In genomic region chr10:130371686-130372085, GRCh38 we compare ENCODE assay signal across 23 cellular contexts.
A peak's percentile ranks its signal among the peaks of the same experiment; 100 is the strongest.
DNase-seq lines count a peak whose midpoint lies in the region; FAIRE-seq and TF ChIP-seq lines count a peak whose summit lies in the region.
"Had no signal": no experiment of that assay in that cellular context is flagged by ENCODE, and none has a peak within 500 bp of the region (broad histone marks: within the 10 kb centered on the region; RNA-seq: fewer than 3 reads in every experiment).

No MANE protein-coding gene starts in this region.

- no peak overlapping the region for H4K5ac ChIP-seq in H1 (ENCODE audit: insufficient read length, low read depth, low read length)

- H4K91ac ChIP-seq in H1 (replicated peaks; ENCODE audit: insufficient read length, low read length): no peak overlapping the region

- no peak overlapping the region for H3K4me2 ChIP-seq in H1 (ENCODE audit: insufficient read depth in 1 of 2, low read depth in 2 of 2, low read length in 2 of 2)
- H3K4me2 ChIP-seq: BLaER1 had no signal

- H3K27ac Mint-ChIP-seq in nephron progenitor cell: peak overlapping the region; percentile 40
- H3K27ac Mint-ChIP-seq: CD4-positive, alpha-beta T cell had no signal

- in situ Hi-C loops in G401 (cut with HindIII; ENCODE audit: low sequenced_read_pairs): no loop called here

- no peak for TF ChIP-seq POLR2A in H1 (IDR thresholded peaks at IDR 0.05; ENCODE audit: control extremely low read depth in 1 of 2, low read depth in 2 of 2, low read length in 2 of 2)

- H3K9me3 ChIP-seq in H1 (ENCODE audit: insufficient read depth in 2 of 2, low read depth in 1 of 2, low read length in 1 of 2): no peaks in the 10 kb centered on the region

- H2BK120ac ChIP-seq in H1 (replicated peaks; ENCODE audit: low read depth, low read length): no peak overlapping the region

- H3K36me3 ChIP-seq in H1 (ENCODE audit: control insufficient read depth in 2 of 4, insufficient read depth in 4 of 4, low read length in 3 of 4): no peaks in the 10 kb centered on the region
- H3K36me3 ChIP-seq: BLaER1 had no signal

- H3K79me2 ChIP-seq in H1 (ENCODE audit: control insufficient read depth in 1 of 2, insufficient read depth in 2 of 2, low read length in 2 of 2): no peaks in the 10 kb centered on the region

- no peak overlapping the region for H3K14ac ChIP-seq in H1 (ENCODE audit: insufficient read length)

- H3K23me2 ChIP-seq in H1 (ENCODE audit: low read depth, low read length): no peaks in the 10 kb centered on the region

- TF ChIP-seq CTCF in H1 (IDR thresholded peaks at IDR 0.05; ENCODE audit: control extremely low read depth in 1 of 3, insufficient read depth in 1 of 3, low read depth in 1 of 3, low read length in 3 of 3): no peak
- TF ChIP-seq CTCF in nephron progenitor cell (IDR thresholded peaks at IDR 0.05): no peak
- TF ChIP-seq CTCF in GM10266 (IDR thresholded peaks at IDR 0.05; ENCODE audit: control insufficient read depth, insufficient read depth, low read depth, missing control alignments): no peak

- TF ChIP-seq EP300 in H1 (IDR thresholded peaks at IDR 0.05; ENCODE audit: borderline replicate concordance in 1 of 2, low read depth in 2 of 2, low read length in 2 of 2): no peak

- no peak overlapping the region for H2BK5ac ChIP-seq in H1 (ENCODE audit: low read depth, low read length)

- CTCF ChIA-PET in H1 (lab: Charles Lee; ENCODE audit: partially characterized antibody): interaction anchor here (1.8 to 2.0 kb wide), 2 partner anchors 31 to 51 kb away, joined by 5 read pairs; no protein-coding TSS in a partner anchor

- H3K4me3 Mint-ChIP-seq in nephron progenitor cell: no peak overlapping the region
- H3K4me3 Mint-ChIP-seq: CD4-positive, alpha-beta T cell had no signal

- H3K4me1 Mint-ChIP-seq in nephron progenitor cell: peaks cover 17% of the 10 kb centered on the region

- H3K79me1 ChIP-seq in H1 (ENCODE audit: low read depth, low read length): no peaks in the 10 kb centered on the region

- H2AFZ ChIP-seq in H1 (ENCODE audit: low read length): peak overlapping the region; percentile 34; the same call in 1 of the 2 replicates

- H3K23ac ChIP-seq in H1 (ENCODE audit: insufficient read length): no peak overlapping the region

- H3K27ac ChIP-seq in H1 (ENCODE audit: low read depth, low read length): no peak overlapping the region
- H3K27ac ChIP-seq: 22Rv1, BLaER1, RWPE1 had no signal

- H3K9ac ChIP-seq in H1 (replicated peaks in 1 of 4; ENCODE audit: extremely low read depth in 1 of 4, low read depth in 3 of 4, low read length in 3 of 4): no peak overlapping the region
- H3K9ac ChIP-seq: BLaER1 had no signal

- H3K27me3 ChIP-seq in H1 (replicated peaks in 1 of 4; ENCODE audit: control insufficient read depth in 3 of 4, extremely low read depth in 1 of 4, insufficient read depth in 3 of 4, low read length in 3 of 4): no peaks in the 10 kb centered on the region
- H3K27me3 ChIP-seq: BLaER1 had no signal

- H3K36me3 Mint-ChIP-seq in nephron progenitor cell (ENCODE audit: low read depth): no peaks in the 10 kb centered on the region

- 90% methylated on average over 16 of the region's 16 CpGs; no CpG with 5 or more reads in 1 of the 2 experiments for WGBS in H1 (ENCODE audit: extremely low coverage in 1 of 2, insufficient coverage in 1 of 2, insufficient read length in 1 of 2, insufficient replicate concordance in 2 of 2, low coverage in 1 of 2, low lambda C conversion rate in 2 of 2, missing lambda C conversion rate in 1 of 2), 2 experiments

- H3K18ac ChIP-seq in H1 (ENCODE audit: extremely low read depth, low read length): no peak overlapping the region

- H4K8ac ChIP-seq in H1 (ENCODE audit: extremely low read depth, insufficient read depth, low read length): no peak overlapping the region

- H3K9me3 Mint-ChIP-seq in nephron progenitor cell: no peaks in the 10 kb centered on the region

- TF ChIP-seq RAD21 in H1 (IDR thresholded peaks at IDR 0.05 in 1 of 2, conservative IDR thresholded peaks at IDR 0.05 in 1 of 2; ENCODE audit: low read depth in 2 of 2, low read length in 2 of 2): no peak

- peak; percentile 44 for DNase-seq in DMS79 treated with DMSO at 0.1 percent for 48 hours (lab: John Stamatoyannopoulos, UW)
- no peak for DNase-seq in DMS79 (lab: John Stamatoyannopoulos, UW)
- DNase-seq in G401 (ENCODE audit: low spot score): peak; percentile 25
- DNase-seq in H1 (ENCODE audit: low read depth in 1 of 2, low spot score in 2 of 2): no peak
- DNase-seq in nephron progenitor cell: no peak
- no peak for DNase-seq in NCI-H1092 treated with DMSO at 0.1 percent for 48 hours (lab: John Stamatoyannopoulos, UW)
- no peak for DNase-seq in SIG-M5 (lab: John Stamatoyannopoulos, UW)
- DNase-seq in GM10266 (ENCODE audit: extremely low spot score): no peak
- DNase-seq: ACHN; CD4-positive, alpha-beta T cell; COR-L47; GDM1; H7; Karpas-422; NCI-H1048; NCI-H146; NCI-H2081; NCI-H446 treated with DMSO at 0.1 percent for 48 hours; NCI-H69 had no signal

- H3K4ac ChIP-seq in H1 (replicated peaks; ENCODE audit: insufficient read length, low read depth, low read length): no peak overlapping the region

- no peaks in the 10 kb centered on the region for H4K20me1 ChIP-seq in H1 (replicated peaks in 1 of 2; ENCODE audit: control insufficient read depth in 1 of 2, insufficient read depth in 2 of 2, low read length in 2 of 2)
- H4K20me1 ChIP-seq: BLaER1 had no signal

- H2BK20ac ChIP-seq in H1 (ENCODE audit: low read length): no peak overlapping the region

- POLR2A ChIA-PET in H1 (lab: Charles Lee; ENCODE audit: partially characterized antibody): no interaction called here

- H2BK12ac ChIP-seq in H1 (ENCODE audit: low read depth, low read length): no peak overlapping the region

- H3K4me3 ChIP-seq in H1 (ENCODE audit: extremely low read depth in 1 of 4, insufficient read depth in 2 of 4, low read depth in 3 of 4, low read length in 4 of 4): no peak overlapping the region
- H3K4me3 ChIP-seq: BLaER1 had no signal

- H2AK5ac ChIP-seq in H1 (ENCODE audit: low read depth, low read length): no peak overlapping the region

- no peaks in the 10 kb centered on the region for H3K4me1 ChIP-seq in H1 (replicated peaks in 1 of 4; ENCODE audit: control insufficient read depth in 3 of 4, insufficient read depth in 4 of 4, low read length in 3 of 4)

- H3K27me3 Mint-ChIP-seq in nephron progenitor cell (ENCODE audit: low read depth, poor library complexity): peaks cover 8% of the 10 kb centered on the region

- no peak for FAIRE-seq in H1 (lab: Jason Lieb, UNC)
- FAIRE-seq: GM19239 had no signal

- no peak overlapping the region for H3K56ac ChIP-seq in H1 (replicated peaks; ENCODE audit: insufficient read length, low read depth, low read length)

- H2BK15ac ChIP-seq in H1 (ENCODE audit: low read length): no peak overlapping the region

TF ChIP-seq in H1, 55 proteins besides CTCF, POLR2A, EP300 and RAD21:
- no peak for TF ChIP-seq HDAC2 (IDR thresholded peaks at IDR 0.05; ENCODE audit: borderline replicate concordance in 1 of 2, low read depth in 2 of 2, low read length in 2 of 2)
- TF ChIP-seq ASH2L (IDR thresholded peaks at IDR 0.05; ENCODE audit: low read length): no peak
- TF ChIP-seq SP1 (IDR thresholded peaks at IDR 0.05; ENCODE audit: low read depth, low read length): no peak
- TF ChIP-seq POU5F1 (IDR thresholded peaks at IDR 0.05; ENCODE audit: low read depth, low read length): no peak
- no peak for TF ChIP-seq RNF2 (IDR thresholded peaks at IDR 0.05; ENCODE audit: borderline replicate concordance, low read depth, low read length, missing control alignments, poor library complexity, severe bottlenecking)
- TF ChIP-seq FOSL1 (IDR thresholded peaks at IDR 0.05; ENCODE audit: insufficient read depth, low read depth, low read length): no peak
- TF ChIP-seq JUND (IDR thresholded peaks at IDR 0.05; ENCODE audit: low read length): no peak
- TF ChIP-seq NRF1 (IDR thresholded peaks at IDR 0.05; ENCODE audit: low read depth, low read length): no peak
- TF ChIP-seq GTF2F1 (IDR thresholded peaks at IDR 0.05; ENCODE audit: borderline replicate concordance, low read depth, low read length): no peak

Comparison
In these comparisons a context has a peak if more than half of its experiments do, and no peak if none do; other contexts are left out.
1. DNase-seq: peak in DMS79 treated with DMSO at 0.1 percent for 48 hours (single experiment) and G401 (single experiment); none in DMS79 (single experiment), H1 (0 of 2), nephron progenitor cell (single experiment), NCI-H1092 treated with DMSO at 0.1 percent for 48 hours (single experiment), SIG-M5 (single experiment) and GM10266 (single experiment).